Comparison of ENCODE assay signal across 33 cellular contexts in the genomic region with DNA sequence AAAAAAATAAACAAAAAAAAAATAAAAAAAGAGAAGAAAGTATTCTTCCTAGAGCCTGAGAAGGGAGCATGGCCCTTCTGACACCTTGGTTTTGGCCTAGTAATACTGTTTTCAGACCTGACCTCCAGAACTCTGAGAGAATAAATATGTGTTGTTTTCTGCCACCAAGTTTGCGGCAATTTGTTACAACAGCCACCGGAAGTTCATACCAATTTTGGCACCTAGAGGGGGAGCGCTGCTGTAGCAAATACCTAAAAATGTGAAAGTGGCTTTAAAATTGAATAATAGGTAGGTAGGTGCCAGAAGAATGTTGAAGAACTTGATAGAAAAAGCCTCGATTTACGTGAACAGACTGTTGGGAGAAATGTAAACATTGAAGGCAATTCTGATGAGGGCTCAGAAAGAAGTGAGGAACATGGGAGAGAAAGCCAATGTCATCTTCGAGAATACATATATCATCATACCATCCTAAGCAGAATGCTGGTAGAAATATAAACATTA. TPM values are rescaled to one million over a fixed set of nuclear protein-coding genes. Genes with fewer than 3 reads are reported as not detected.
"Had no signal": no experiment of that assay in that cellular context is flagged by ENCODE, and none has a peak within 500 bp of the region (broad histone marks: within the 10 kb centered on the region; RNA-seq: fewer than 3 reads in every experiment).

No MANE protein-coding gene starts in this region.

- FAIRE-seq: urothelium cell line had no signal

- H3K36me3 ChIP-seq: stomach, suprapubic skin, thoracic aorta, thyroid gland, tibial artery, tibial nerve, transverse colon, upper lobe of left lung, upper lobe of right lung, uterus, vagina had no signal

- H3K9me3 ChIP-seq: suprapubic skin, testis, thoracic aorta, thyroid gland, tibial nerve, transverse colon, upper lobe of right lung, uterus, vagina had no signal

- H3K4me1 Mint-ChIP-seq: stimulated activated effector memory CD8-positive, alpha-beta T cell treated with anti-CD3 and anti-CD28 coated beads, Interleukin-12 subunit alpha, Interleukin-12 subunit beta, amount 100 ng/mL, for 72 hours; stimulated activated memory B cell treated with anti-CD40 and anti-IgM and Interleukin-4, amounts not matched to agents 10 μg/mL and 1 μg/mL and 100 μg/mL, for 72 hours; stimulated activated naive CD8-positive, alpha-beta T cell treated with anti-CD3 and anti-CD28 coated beads, Interleukin-15, amount 100 ng/mL, for 72 hours had no signal

- H3K4me1 ChIP-seq: stomach, suprapubic skin, testis, thyroid gland, tibial artery, tibial nerve, transverse colon, upper lobe of left lung, upper lobe of right lung, uterus, vagina had no signal

- H3K27ac Mint-ChIP-seq: stimulated activated effector memory CD8-positive, alpha-beta T cell treated with anti-CD3 and anti-CD28 coated beads, Interleukin-12 subunit alpha, Interleukin-12 subunit beta, amount 100 ng/mL, for 72 hours; stimulated activated memory B cell treated with anti-CD40 and anti-IgM and Interleukin-4, amounts not matched to agents 10 μg/mL and 1 μg/mL and 100 μg/mL, for 72 hours; stimulated activated naive B cell treated with anti-CD40 and anti-IgM and Interleukin-4, amounts not matched to agents 10 μg/mL and 1 μg/mL and 100 μg/mL, for 72 hours; stimulated activated naive CD8-positive, alpha-beta T cell treated with anti-CD3 and anti-CD28 coated beads, Interleukin-15, amount 100 ng/mL, for 72 hours; stimulated activated naive CD8-positive, alpha-beta T cell treated with anti-CD3 and anti-CD28 coated beads, Interleukin-15, Interleukin-2, amounts not matched to agents 100 ng/mL and 50 ng/mL, for 24 hours; type B pancreatic cell had no signal

- H3K4me3 ChIP-seq: stomach, suprapubic skin, testis, thoracic aorta, thyroid gland, tibial artery, tibial nerve, transverse colon, upper lobe of left lung, upper lobe of right lung, uterus, vagina had no signal

- H3K36me3 Mint-ChIP-seq: stimulated activated effector memory CD8-positive, alpha-beta T cell treated with anti-CD3 and anti-CD28 coated beads, Interleukin-12 subunit alpha, Interleukin-12 subunit beta, amount 100 ng/mL, for 72 hours; stimulated activated memory B cell treated with anti-CD40 and anti-IgM and Interleukin-4, amounts not matched to agents 10 μg/mL and 1 μg/mL and 100 μg/mL, for 72 hours; type B pancreatic cell had no signal

- H3K27me3 Mint-ChIP-seq: stimulated activated memory B cell treated with anti-CD40 and anti-IgM and Interleukin-4, amounts not matched to agents 10 μg/mL and 1 μg/mL and 100 μg/mL, for 72 hours; stimulated activated naive CD8-positive, alpha-beta T cell treated with anti-CD3 and anti-CD28 coated beads, Interleukin-15, amount 100 ng/mL, for 72 hours; stimulated activated naive CD8-positive, alpha-beta T cell treated with anti-CD3 and anti-CD28 coated beads, Interleukin-15, Interleukin-2, amounts not matched to agents 100 ng/mL and 50 ng/mL, for 24 hours; type B pancreatic cell had no signal

- DNase-seq: stimulated activated CD4-positive, alpha-beta T cell treated with anti-CD3 and anti-CD28 coated beads, Interleukin-2, amount 100 ng/mL, for 48 hours; stimulated activated CD4-positive, alpha-beta T cell treated with anti-CD3 and anti-CD28 coated beads, Interleukin-4, amount 100 ng/mL, for 1 hour; stimulated activated CD4-positive, alpha-beta T cell treated with anti-CD3 and anti-CD28 coated beads, Interleukin-4, amount 100 ng/mL, for 24 hours; stimulated activated CD4-positive, alpha-beta T cell treated with anti-CD3 and anti-CD28 coated beads, Interleukin-4, amount 100 ng/mL, for 4 hours; stimulated activated CD8-positive, alpha-beta memory T cell treated with anti-CD3 and anti-CD28 coated beads, Interleukin-4, amount 100 ng/mL, for 48 hours; stimulated activated naive B cell treated with anti-CD40 and anti-IgM and Interleukin-4, amounts not matched to agents 10 μg/mL and 1 μg/mL and 100 μg/mL, for 72 hours; stimulated activated naive CD4-positive, alpha-beta T cell; stimulated activated naive CD4-positive, alpha-beta T cell treated with Interleukin-2 at 50 U/mL for 16 hours; stimulated activated naive CD8-positive, alpha-beta T cell treated with anti-CD3 and anti-CD28 coated beads, Interleukin-15, amount 100 ng/mL, for 72 hours; stimulated activated naive CD8-positive, alpha-beta T cell treated with anti-CD3 and anti-CD28 coated beads, Interleukin-15, Interleukin-2, amounts not matched to agents 100 U/mL and 50 U/mL, for 24 hours; stomach; substantia nigra; testis; thyroid gland; tibial artery; transverse colon; upper lobe of left lung; upper lobe of right lung; uterus had no signal

- H3K4me3 Mint-ChIP-seq: stimulated activated effector memory CD8-positive, alpha-beta T cell treated with anti-CD3 and anti-CD28 coated beads, Interleukin-12 subunit alpha, Interleukin-12 subunit beta, amount 100 ng/mL, for 72 hours; stimulated activated memory B cell treated with anti-CD40 and anti-IgM and Interleukin-4, amounts not matched to agents 10 μg/mL and 1 μg/mL and 100 μg/mL, for 72 hours; stimulated activated naive B cell treated with anti-CD40 and anti-IgM and Interleukin-4, amounts not matched to agents 10 μg/mL and 1 μg/mL and 100 μg/mL, for 72 hours; stimulated activated naive CD8-positive, alpha-beta T cell treated with anti-CD3 and anti-CD28 coated beads, Interleukin-15, amount 100 ng/mL, for 72 hours; stimulated activated naive CD8-positive, alpha-beta T cell treated with anti-CD3 and anti-CD28 coated beads, Interleukin-15, Interleukin-2, amounts not matched to agents 100 ng/mL and 50 ng/mL, for 24 hours; type B pancreatic cell had no signal

- H3K27ac ChIP-seq: stomach, suprapubic skin, testis, thoracic aorta, thyroid gland, tibial artery, tibial nerve, transverse colon, upper lobe of left lung, upper lobe of right lung, uterus, vagina had no signal

- ATAC-seq: stimulated activated effector memory CD8-positive, alpha-beta T cell treated with anti-CD3 and anti-CD28 coated beads, Interleukin-12 subunit alpha, Interleukin-12 subunit beta, amount 100 ng/mL, for 72 hours; stimulated activated memory B cell treated with anti-CD40 and anti-IgM and Interleukin-4, amounts not matched to agents 10 μg/mL and 1 μg/mL and 100 μg/mL, for 72 hours; stimulated activated naive B cell treated with anti-CD40 and anti-IgM and Interleukin-4, amounts not matched to agents 10 μg/mL and 1 μg/mL and 100 μg/mL, for 72 hours; stimulated activated naive CD8-positive, alpha-beta T cell treated with anti-CD3 and anti-CD28 coated beads, Interleukin-15, amount 100 ng/mL, for 72 hours; stimulated activated naive CD8-positive, alpha-beta T cell treated with anti-CD3 and anti-CD28 coated beads, Interleukin-15, Interleukin-2, amounts not matched to agents 100 U/mL and 50 U/mL, for 24 hours; upper lobe of right lung had no signal

- H3K27me3 ChIP-seq: suprapubic skin, testis, thyroid gland, tibial artery, tibial nerve, transverse colon, upper lobe of left lung, upper lobe of right lung, uterus, vagina had no signal

- H3K9me3 Mint-ChIP-seq: stimulated activated effector memory CD8-positive, alpha-beta T cell treated with anti-CD3 and anti-CD28 coated beads, Interleukin-12 subunit alpha, Interleukin-12 subunit beta, amount 100 ng/mL, for 72 hours; stimulated activated naive CD8-positive, alpha-beta T cell treated with anti-CD3 and anti-CD28 coated beads, Interleukin-15, Interleukin-2, amounts not matched to agents 100 ng/mL and 50 ng/mL, for 24 hours; type B pancreatic cell had no signal

RNA-seq across cellular contexts. Expression of gene SPACA5B, which starts 27.5 kb away (rescaled TPM):
- total RNA-seq: stomach, subcutaneous adipose tissue, suprapubic skin, temporal lobe, thoracic aorta, thyroid gland, tibial nerve, transverse colon, upper lobe of left lung, upper lobe of right lung, ureter, urinary bladder, uterus, vagina had no signal
- polyA plus RNA-seq: stomach, thymus, urinary bladder had no signal
